Comparison of ENCODE assay signal across 11 cellular contexts in genomic region chr2:54551123-54551756, GRCh38.
A peak's percentile ranks its signal among the peaks of the same experiment; 100 is the strongest.
DNase-seq lines count a peak whose midpoint lies in the region; ATAC-seq and TF ChIP-seq lines count a peak whose summit lies in the region.
"Had no signal": no experiment of that assay in that cellular context is flagged by ENCODE, and none has a peak within 500 bp of the region (broad histone marks: within the 10 kb centered on the region; RNA-seq: fewer than 3 reads in every experiment).

No MANE protein-coding gene starts in this region.

- no peak overlapping the region for H3K4me3 ChIP-seq in lower lobe of right lung

- no peaks in the 10 kb centered on the region for H3K27me3 ChIP-seq in lower lobe of right lung (ENCODE audit: low read depth)

- TF ChIP-seq CTCF in lower lobe of right lung (IDR thresholded peaks at IDR 0.05) (no peak), natural killer cell (IDR thresholded peaks at IDR 0.05) (no peak), omental fat pad (IDR thresholded peaks at IDR 0.05) (no peak)

- intact Hi-C loops in lower lobe of right lung (cut with DNase I) (no loop called here), natural killer cell (cut with micrococcal nuclease) (no loop called here)

- ATAC-seq in GM18498 (IDR thresholded peaks at IDR 0.05; ENCODE audit: unreplicated experiment) (peak; percentile 64), GM21723 (IDR thresholded peaks at IDR 0.05; ENCODE audit: unreplicated experiment) (peak; percentile 78), HG03521 (IDR thresholded peaks at IDR 0.05; ENCODE audit: unreplicated experiment) (peak; percentile 77), lower lobe of right lung (peak; percentile 24 to 25), natural killer cell (no peak), HG03442 (IDR thresholded peaks at IDR 0.05; ENCODE audit: unreplicated experiment) (no peak), omental fat pad (ENCODE audit: low FRiP score) (no peak)

- H3K9me3 ChIP-seq in lower lobe of right lung, result no peaks in the 10 kb centered on the region

- no peak overlapping the region for H3K27ac ChIP-seq in lower lobe of right lung
- H3K27ac ChIP-seq: C4-2B had no signal

- H3K36me3 ChIP-seq in lower lobe of right lung, result no peaks in the 10 kb centered on the region

- H3K4me1 Mint-ChIP-seq in natural killer cell, result peaks cover 4 to 5% of the 10 kb centered on the region in 2 donors

- no peaks in the 10 kb centered on the region for H3K9me3 Mint-ChIP-seq in natural killer cell

- DNase-seq in lower lobe of right lung (no peak), NCI-H524 (lab: John Stamatoyannopoulos, UW) (no peak), natural killer cell (no peak), omental fat pad (ENCODE audit: low spot score) (no peak)
- DNase-seq: Kasumi-1, posterior cingulate gyrus had no signal

- no peak overlapping the region for H3K27ac Mint-ChIP-seq in natural killer cell

- no peak overlapping the region for H3K4me3 Mint-ChIP-seq in natural killer cell

- H3K27me3 Mint-ChIP-seq in natural killer cell (ENCODE audit: low read depth in 2 of 2), result peaks cover 0 to 7% of the 10 kb centered on the region in 2 donors

- peaks cover 73% of the 10 kb centered on the region for H3K4me1 ChIP-seq in lower lobe of right lung

- H3K36me3 Mint-ChIP-seq in natural killer cell, result no peaks in the 10 kb centered on the region

Comparison
In these comparisons a context has a peak if more than half of its experiments do, and no peak if none do; other contexts are left out.
1. ATAC-seq: peak in GM18498 (single experiment), GM21723 (single experiment), HG03521 (single experiment) and lower lobe of right lung (2 of 2); none in natural killer cell (0 of 3), HG03442 (single experiment) and omental fat pad (single experiment).